In genomic region chr22:45254789-45255261, GRCh38 we compare ENCODE assay signal across 1 cellular context.
TF ChIP-seq lines count a peak whose summit lies in the region.

No MANE protein-coding gene starts in this region.

TF ChIP-seq in GM12878, 131 proteins besides CTCF, POLR2A, EP300 and RAD21 (continued from another document and continues in another):
- TF ChIP-seq CEBPZ (IDR thresholded peaks at IDR 0.05; ENCODE audit: low read depth, low read length) (no peak), LARP7 (IDR thresholded peaks at IDR 0.05) (no peak; the same call in 1 of the 2 replicates), NFYA (IDR thresholded peaks at IDR 0.05; ENCODE audit: borderline replicate concordance, low read depth, low read length) (no peak), RBBP5 (conservative IDR thresholded peaks at IDR 0.05) (no peak), YY1 (IDR thresholded peaks at IDR 0.05; ENCODE audit: low read depth, low read length) (peak; percentile 11; the same call in 1 of the 2 replicates), KAT2A (conservative IDR thresholded peaks at IDR 0.05; ENCODE audit: control insufficient read depth, low read depth, low read length) (no peak), CUX1 (IDR thresholded peaks at IDR 0.05; ENCODE audit: insufficient replicate concordance, low read depth, low read length) (no peak), SMAD5 (IDR thresholded peaks at IDR 0.05; ENCODE audit: low read depth) (no peak), ZSCAN29 (IDR thresholded peaks at IDR 0.05) (no peak), IKZF1 (conservative IDR thresholded peaks at IDR 0.05) (peak; percentile 90), SKIL (IDR thresholded peaks at IDR 0.05; ENCODE audit: low read depth, poor library complexity, severe bottlenecking) (peak; percentile 19), GABPA (IDR thresholded peaks at IDR 0.05; ENCODE audit: low read depth) (no peak), JUND (IDR thresholded peaks at IDR 0.05; ENCODE audit: low read depth, low read length) (peak; percentile 86), CBFB (IDR thresholded peaks at IDR 0.05; ENCODE audit: low read depth) (0 out of 2 replicates have a peak, but pooled peaks have one; percentile 25), ATF7 (IDR thresholded peaks at IDR 0.05; ENCODE audit: low read depth) (peak; percentile 70), POLR2AphosphoS2 (IDR thresholded peaks at IDR 0.05; ENCODE audit: low read depth, low read length) (no peak), CEBPB (IDR thresholded peaks at IDR 0.05; ENCODE audit: borderline replicate concordance in 1 of 2, low read depth in 2 of 2, low read length in 2 of 2) (no peak), TARDBP (IDR thresholded peaks at IDR 0.05; ENCODE audit: borderline replicate concordance) (no peak), ASH2L (IDR thresholded peaks at IDR 0.05; ENCODE audit: borderline replicate concordance, low read depth) (no peak), SMC3 (IDR thresholded peaks at IDR 0.05; ENCODE audit: borderline replicate concordance, low read length) (no peak), ZNF24 (IDR thresholded peaks at IDR 0.05) (no peak), CHD4 (IDR thresholded peaks at IDR 0.05) (no peak), RUNX3 (IDR thresholded peaks at IDR 0.05; ENCODE audit: low read length) (peak; percentile 95), SUPT20H (IDR thresholded peaks at IDR 0.05; ENCODE audit: borderline replicate concordance, control insufficient read depth, low read depth, low read length) (no peak), NR2C2 (IDR thresholded peaks at IDR 0.05; ENCODE audit: borderline replicate concordance, control insufficient read depth, insufficient read length, low read depth) (no peak), SPI1 (IDR thresholded peaks at IDR 0.05; ENCODE audit: borderline replicate concordance, insufficient read depth, low read depth, low read length) (no peak), ZNF274 (IDR thresholded peaks at IDR 0.05; ENCODE audit: insufficient read depth, insufficient read length) (no peak)
- TF ChIP-seq, protein P1, sequence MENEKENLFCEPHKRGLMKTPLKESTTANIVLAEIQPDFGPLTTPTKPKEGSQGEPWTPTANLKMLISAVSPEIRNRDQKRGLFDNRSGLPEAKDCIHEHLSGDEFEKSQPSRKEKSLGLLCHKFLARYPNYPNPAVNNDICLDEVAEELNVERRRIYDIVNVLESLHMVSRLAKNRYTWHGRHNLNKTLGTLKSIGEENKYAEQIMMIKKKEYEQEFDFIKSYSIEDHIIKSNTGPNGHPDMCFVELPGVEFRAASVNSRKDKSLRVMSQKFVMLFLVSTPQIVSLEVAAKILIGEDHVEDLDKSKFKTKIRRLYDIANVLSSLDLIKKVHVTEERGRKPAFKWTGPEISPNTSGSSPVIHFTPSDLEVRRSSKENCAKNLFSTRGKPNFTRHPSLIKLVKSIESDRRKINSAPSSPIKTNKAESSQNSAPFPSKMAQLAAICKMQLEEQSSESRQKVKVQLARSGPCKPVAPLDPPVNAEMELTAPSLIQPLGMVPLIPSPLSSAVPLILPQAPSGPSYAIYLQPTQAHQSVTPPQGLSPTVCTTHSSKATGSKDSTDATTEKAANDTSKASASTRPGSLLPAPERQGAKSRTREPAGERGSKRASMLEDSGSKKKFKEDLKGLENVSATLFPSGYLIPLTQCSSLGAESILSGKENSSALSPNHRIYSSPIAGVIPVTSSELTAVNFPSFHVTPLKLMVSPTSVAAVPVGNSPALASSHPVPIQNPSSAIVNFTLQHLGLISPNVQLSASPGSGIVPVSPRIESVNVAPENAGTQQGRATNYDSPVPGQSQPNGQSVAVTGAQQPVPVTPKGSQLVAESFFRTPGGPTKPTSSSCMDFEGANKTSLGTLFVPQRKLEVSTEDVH (IDR thresholded peaks at IDR 0.05; ENCODE audit: low read depth, partially characterized antibody): no peak
- TF ChIP-seq, protein P2, sequence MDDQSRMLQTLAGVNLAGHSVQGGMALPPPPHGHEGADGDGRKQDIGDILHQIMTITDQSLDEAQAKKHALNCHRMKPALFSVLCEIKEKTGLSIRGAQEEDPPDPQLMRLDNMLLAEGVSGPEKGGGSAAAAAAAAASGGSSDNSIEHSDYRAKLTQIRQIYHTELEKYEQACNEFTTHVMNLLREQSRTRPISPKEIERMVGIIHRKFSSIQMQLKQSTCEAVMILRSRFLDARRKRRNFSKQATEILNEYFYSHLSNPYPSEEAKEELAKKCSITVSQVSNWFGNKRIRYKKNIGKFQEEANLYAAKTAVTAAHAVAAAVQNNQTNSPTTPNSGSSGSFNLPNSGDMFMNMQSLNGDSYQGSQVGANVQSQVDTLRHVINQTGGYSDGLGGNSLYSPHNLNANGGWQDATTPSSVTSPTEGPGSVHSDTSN (IDR thresholded peaks at IDR 0.05; ENCODE audit: insufficient replicate concordance, low read depth, low read length): no peak
- TF ChIP-seq, protein P3, sequence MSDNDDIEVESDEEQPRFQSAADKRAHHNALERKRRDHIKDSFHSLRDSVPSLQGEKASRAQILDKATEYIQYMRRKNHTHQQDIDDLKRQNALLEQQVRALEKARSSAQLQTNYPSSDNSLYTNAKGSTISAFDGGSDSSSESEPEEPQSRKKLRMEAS (IDR thresholded peaks at IDR 0.05; ENCODE audit: low read depth, low read length): no peak
- TF ChIP-seq, protein P4, sequence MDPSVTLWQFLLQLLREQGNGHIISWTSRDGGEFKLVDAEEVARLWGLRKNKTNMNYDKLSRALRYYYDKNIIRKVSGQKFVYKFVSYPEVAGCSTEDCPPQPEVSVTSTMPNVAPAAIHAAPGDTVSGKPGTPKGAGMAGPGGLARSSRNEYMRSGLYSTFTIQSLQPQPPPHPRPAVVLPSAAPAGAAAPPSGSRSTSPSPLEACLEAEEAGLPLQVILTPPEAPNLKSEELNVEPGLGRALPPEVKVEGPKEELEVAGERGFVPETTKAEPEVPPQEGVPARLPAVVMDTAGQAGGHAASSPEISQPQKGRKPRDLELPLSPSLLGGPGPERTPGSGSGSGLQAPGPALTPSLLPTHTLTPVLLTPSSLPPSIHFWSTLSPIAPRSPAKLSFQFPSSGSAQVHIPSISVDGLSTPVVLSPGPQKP (IDR thresholded peaks at IDR 0.05; ENCODE audit: low read depth, low read length): no peak
- TF ChIP-seq, protein P5, sequence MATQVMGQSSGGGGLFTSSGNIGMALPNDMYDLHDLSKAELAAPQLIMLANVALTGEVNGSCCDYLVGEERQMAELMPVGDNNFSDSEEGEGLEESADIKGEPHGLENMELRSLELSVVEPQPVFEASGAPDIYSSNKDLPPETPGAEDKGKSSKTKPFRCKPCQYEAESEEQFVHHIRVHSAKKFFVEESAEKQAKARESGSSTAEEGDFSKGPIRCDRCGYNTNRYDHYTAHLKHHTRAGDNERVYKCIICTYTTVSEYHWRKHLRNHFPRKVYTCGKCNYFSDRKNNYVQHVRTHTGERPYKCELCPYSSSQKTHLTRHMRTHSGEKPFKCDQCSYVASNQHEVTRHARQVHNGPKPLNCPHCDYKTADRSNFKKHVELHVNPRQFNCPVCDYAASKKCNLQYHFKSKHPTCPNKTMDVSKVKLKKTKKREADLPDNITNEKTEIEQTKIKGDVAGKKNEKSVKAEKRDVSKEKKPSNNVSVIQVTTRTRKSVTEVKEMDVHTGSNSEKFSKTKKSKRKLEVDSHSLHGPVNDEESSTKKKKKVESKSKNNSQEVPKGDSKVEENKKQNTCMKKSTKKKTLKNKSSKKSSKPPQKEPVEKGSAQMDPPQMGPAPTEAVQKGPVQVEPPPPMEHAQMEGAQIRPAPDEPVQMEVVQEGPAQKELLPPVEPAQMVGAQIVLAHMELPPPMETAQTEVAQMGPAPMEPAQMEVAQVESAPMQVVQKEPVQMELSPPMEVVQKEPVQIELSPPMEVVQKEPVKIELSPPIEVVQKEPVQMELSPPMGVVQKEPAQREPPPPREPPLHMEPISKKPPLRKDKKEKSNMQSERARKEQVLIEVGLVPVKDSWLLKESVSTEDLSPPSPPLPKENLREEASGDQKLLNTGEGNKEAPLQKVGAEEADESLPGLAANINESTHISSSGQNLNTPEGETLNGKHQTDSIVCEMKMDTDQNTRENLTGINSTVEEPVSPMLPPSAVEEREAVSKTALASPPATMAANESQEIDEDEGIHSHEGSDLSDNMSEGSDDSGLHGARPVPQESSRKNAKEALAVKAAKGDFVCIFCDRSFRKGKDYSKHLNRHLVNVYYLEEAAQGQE (IDR thresholded peaks at IDR 0.05; ENCODE audit: low read depth, low read length): no peak
- TF ChIP-seq, protein P6, sequence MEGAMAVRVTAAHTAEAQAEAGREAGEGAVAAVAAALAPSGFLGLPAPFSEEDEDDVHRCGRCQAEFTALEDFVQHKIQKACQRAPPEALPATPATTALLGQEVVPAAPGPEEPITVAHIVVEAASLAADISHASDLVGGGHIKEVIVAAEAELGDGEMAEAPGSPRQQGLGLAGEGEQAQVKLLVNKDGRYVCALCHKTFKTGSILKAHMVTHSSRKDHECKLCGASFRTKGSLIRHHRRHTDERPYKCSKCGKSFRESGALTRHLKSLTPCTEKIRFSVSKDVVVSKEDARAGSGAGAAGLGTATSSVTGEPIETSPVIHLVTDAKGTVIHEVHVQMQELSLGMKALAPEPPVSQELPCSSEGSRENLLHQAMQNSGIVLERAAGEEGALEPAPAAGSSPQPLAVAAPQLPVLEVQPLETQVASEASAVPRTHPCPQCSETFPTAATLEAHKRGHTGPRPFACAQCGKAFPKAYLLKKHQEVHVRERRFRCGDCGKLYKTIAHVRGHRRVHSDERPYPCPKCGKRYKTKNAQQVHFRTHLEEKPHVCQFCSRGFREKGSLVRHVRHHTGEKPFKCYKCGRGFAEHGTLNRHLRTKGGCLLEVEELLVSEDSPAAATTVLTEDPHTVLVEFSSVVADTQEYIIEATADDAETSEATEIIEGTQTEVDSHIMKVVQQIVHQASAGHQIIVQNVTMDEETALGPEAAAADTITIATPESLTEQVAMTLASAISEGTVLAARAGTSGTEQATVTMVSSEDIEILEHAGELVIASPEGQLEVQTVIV (IDR thresholded peaks at IDR 0.05; ENCODE audit: borderline replicate concordance, partially characterized antibody): no peak
